In genomic region chr1:228739826-228740225, GRCh38 we compare ENCODE assay signal across 29 cellular contexts. TPM values are rescaled to one million over a fixed set of nuclear protein-coding genes. Genes with fewer than 3 reads are reported as not detected.
DNase-seq lines count a peak whose midpoint lies in the region; ATAC-seq and TF ChIP-seq lines count a peak whose summit lies in the region.
"Had no signal": no experiment of that assay in that cellular context is flagged by ENCODE, and none has a peak within 500 bp of the region (broad histone marks: within the 10 kb centered on the region; RNA-seq: fewer than 3 reads in every experiment).

No MANE protein-coding gene starts in this region.

- peaks cover 1 to 26% (median 23%) of the 10 kb centered on the region in 4 donors for H3K36me3 ChIP-seq in liver (ENCODE audit: control insufficient read depth in 4 of 4, insufficient read depth in 3 of 4, low read depth in 1 of 4, low read length in 3 of 4)
- H3K36me3 ChIP-seq in right lobe of liver: peaks cover 0 to 38% (median 10%) of the 10 kb centered on the region in 4 donors
- H3K36me3 ChIP-seq in left ventricle myocardium inferior: peaks cover 29% of the 10 kb centered on the region
- H3K36me3 ChIP-seq: uterus had no signal

- no peak overlapping the region for H3K9ac ChIP-seq in liver (ENCODE audit: low read depth in 1 of 2, low read length in 2 of 2)

- TF ChIP-seq CTCF in liver (IDR thresholded peaks at IDR 0.05; ENCODE audit: low read depth, low read length, missing input control) (no peak), right lobe of liver (IDR thresholded peaks at IDR 0.05) (no peak), progenitor cell of endocrine pancreas (IDR thresholded peaks at IDR 0.05; ENCODE audit: unreplicated experiment) (no peak), left ventricle myocardium inferior (IDR thresholded peaks at IDR 0.05; ENCODE audit: borderline replicate concordance) (no peak)

- H3K4me3 Mint-ChIP-seq in progenitor cell of endocrine pancreas (ENCODE audit: low read depth): peak overlapping the region; percentile 40
- H3K4me3 Mint-ChIP-seq: activated CD4-positive, alpha-beta T cell treated with anti-CD3 and anti-CD28 coated beads, Interleukin-2, amount 10 ng/mL, durations not matched to agents 7 days and 5 days; activated T-cell treated with anti-CD3 and anti-CD28 coated beads, Interleukin-2, amount 50 U/mL, for 72 hours; B cell; immature natural killer cell; naive B cell had no signal

- H3K4me3 ChIP-seq in liver (ENCODE audit: low read depth in 1 of 3, low read length in 3 of 3) (no peak overlapping the region), right lobe of liver (no peak overlapping the region), left ventricle myocardium inferior (no peak overlapping the region)
- H3K4me3 ChIP-seq: A549, Peyer's patch, uterus had no signal

- H3K36me3 Mint-ChIP-seq in progenitor cell of endocrine pancreas (ENCODE audit: insufficient read depth): peaks cover 50% of the 10 kb centered on the region
- H3K36me3 Mint-ChIP-seq: IgD-negative memory B cell, naive B cell had no signal

- H3K27ac ChIP-seq in liver (ENCODE audit: low read depth in 1 of 2, low read length in 2 of 2) (peak overlapping the region; percentile 55 to 65), right lobe of liver (no peak overlapping the region), left ventricle myocardium inferior (replicated peaks) (no peak overlapping the region)
- H3K27ac ChIP-seq: A549, Peyer's patch, uterus had no signal

- no peak for TF ChIP-seq RAD21 in liver (IDR thresholded peaks at IDR 0.05)

- no peak for DNase-seq in right lobe of liver
- peak; percentile 17 for DNase-seq in globus pallidus (ENCODE audit: low spot score)
- DNase-seq in progenitor cell of endocrine pancreas (ENCODE audit: low spot score, unreplicated experiment): no peak
- no peak for DNase-seq in NCI-H510A (lab: John Stamatoyannopoulos, UW)
- no peak for DNase-seq in NCI-H2196 (lab: John Stamatoyannopoulos, UW; ENCODE audit: unreplicated experiment)
- DNase-seq in left ventricle myocardium inferior: no peak
- no peak for DNase-seq in AG20443 (ENCODE audit: low spot score)
- DNase-seq: activated CD4-positive, alpha-beta T cell treated with anti-CD3 and anti-CD28 coated beads, Interleukin-2, amount 10 ng/mL, durations not matched to agents 7 days and 5 days; activated naive CD4-positive, alpha-beta T cell treated with Interleukin-2 at 50 U/mL for 16 hours; activated T-cell treated with anti-CD3 and anti-CD28 coated beads, Interleukin-2, amount 50 U/mL, for 72 hours; cortex of kidney; foreskin melanocyte; hippocampal formation; immature natural killer cell; naive B cell; NCI-H1092; NCI-H1694 treated with DMSO at 0.1 percent for 48 hours; NCI-H2171; NCI-H526; occipital lobe; Peyer's patch; SIG-M5; stimulated activated CD4-positive, alpha-beta T cell treated with anti-CD3 and anti-CD28 coated beads, Interleukin-2, amount 100 ng/mL, for 24 hours; uterus had no signal

- peaks cover 12 to 42% (median 31%) of the 10 kb centered on the region in 4 donors for H3K4me1 ChIP-seq in liver (ENCODE audit: control insufficient read depth in 4 of 4, insufficient read depth in 4 of 4, low read length in 3 of 4)
- peaks cover 0 to 43% (median 18%) of the 10 kb centered on the region in 4 donors for H3K4me1 ChIP-seq in right lobe of liver
- H3K4me1 ChIP-seq in left ventricle myocardium inferior: peaks cover 34% of the 10 kb centered on the region

- H3K27me3 ChIP-seq in liver (ENCODE audit: control insufficient read depth in 4 of 4, insufficient read depth in 4 of 4, low read length in 3 of 4) (no peaks in the 10 kb centered on the region), right lobe of liver (no peaks in the 10 kb centered on the region), left ventricle myocardium inferior (ENCODE audit: low read depth) (no peaks in the 10 kb centered on the region)
- H3K27me3 ChIP-seq: Peyer's patch, uterus had no signal

- no peaks in the 10 kb centered on the region for H3K9me3 ChIP-seq in liver (ENCODE audit: control insufficient read depth in 4 of 4, low read length in 3 of 4)
- no peaks in the 10 kb centered on the region for H3K9me3 ChIP-seq in right lobe of liver
- H3K9me3 ChIP-seq in left ventricle myocardium inferior (replicated peaks): no peaks in the 10 kb centered on the region
- H3K9me3 ChIP-seq: A549, Peyer's patch, uterus had no signal

- H3K27me3 Mint-ChIP-seq in progenitor cell of endocrine pancreas: no peaks in the 10 kb centered on the region
- H3K27me3 Mint-ChIP-seq: activated CD4-positive, alpha-beta T cell treated with anti-CD3 and anti-CD28 coated beads, Interleukin-2, amount 10 ng/mL, durations not matched to agents 7 days and 5 days had no signal

- no peak for TF ChIP-seq POLR2A in right lobe of liver (IDR thresholded peaks at IDR 0.05)

- intact Hi-C loops in right lobe of liver (cut with DNase I) (loop anchor here in 1 of 2 donors (10.0 kb wide), 1 partner anchor 485 kb away; no protein-coding TSS in a partner anchor), left ventricle myocardium inferior (cut with micrococcal nuclease) (loop anchor here (10.0 kb wide), 1 partner anchor 415 kb away; no protein-coding TSS in a partner anchor)

- no peak for ATAC-seq in right lobe of liver
- ATAC-seq: A549; activated T-cell treated with anti-CD3 and anti-CD28 coated beads, Interleukin-2, amount 50 U/mL, for 72 hours; esophagus mucosa had no signal

- H3K27ac Mint-ChIP-seq in progenitor cell of endocrine pancreas: peak overlapping the region; percentile 68
- H3K27ac Mint-ChIP-seq: activated T-cell treated with anti-CD3 and anti-CD28 coated beads, Interleukin-2, amount 50 U/mL, for 72 hours; B cell; IgD-negative memory B cell; immature natural killer cell; naive B cell had no signal

- H3K4me1 Mint-ChIP-seq in progenitor cell of endocrine pancreas (ENCODE audit: low read depth): peaks cover 33% of the 10 kb centered on the region

- H3K9me3 Mint-ChIP-seq in progenitor cell of endocrine pancreas (ENCODE audit: low read depth): no peaks in the 10 kb centered on the region
- H3K9me3 Mint-ChIP-seq: activated CD4-positive, alpha-beta T cell treated with anti-CD3 and anti-CD28 coated beads, Interleukin-2, amount 10 ng/mL, durations not matched to agents 7 days and 5 days; activated T-cell treated with anti-CD3 and anti-CD28 coated beads, Interleukin-2, amount 50 U/mL, for 72 hours; immature natural killer cell; naive B cell had no signal

- 81% methylated on average over 4 of the region's 4 CpGs for WGBS in liver
- 68% methylated on average over 4 of the region's 4 CpGs for WGBS in right lobe of liver (ENCODE audit: insufficient coverage, low coverage, low lambda C conversion rate, missing lambda C conversion rate)

TF ChIP-seq in liver, 16 proteins besides CTCF, POLR2A, EP300 and RAD21:
- TF ChIP-seq NR2F2 (IDR thresholded peaks at IDR 0.05): no peak
- no peak for TF ChIP-seq SP1 (IDR thresholded peaks at IDR 0.05)
- no peak for TF ChIP-seq FOXA2 (IDR thresholded peaks at IDR 0.05)

RNA-seq across cellular contexts. Expression of gene RHOU, which starts 4.5 kb away (rescaled TPM):
- total RNA-seq in liver (10 to 100 TPM; 11.3 to 12.0 TPM), right lobe of liver (10 to 100 TPM; 16.6 to 22.2 (median 19.6) TPM), progenitor cell of endocrine pancreas (54.4 and 56.3 TPM in 2 replicates), left ventricle myocardium inferior (5.1 TPM)
- 10 to 100 TPM in 1 of 2 donors, 1 to 10 TPM in 1; 6.4 to 11.8 TPM for polyA plus RNA-seq in liver
- total RNA-seq: B cell had no signal
- polyA plus RNA-seq: IgD-negative memory B cell had no signal

Comparison
In these comparisons a context has a peak if more than half of its experiments do, and no peak if none do; other contexts are left out.
1. H3K27ac ChIP-seq: peak in liver (2 of 2); none in right lobe of liver (0 of 3) and left ventricle myocardium inferior (single experiment).